ENCODE assay signal across 21 cellular contexts in genomic region chr3:67509471-67510075, GRCh38.
DNase-seq lines count a peak whose midpoint lies in the region; ATAC-seq and TF ChIP-seq lines count a peak whose summit lies in the region.
"Had no signal": no experiment of that assay in that cellular context is flagged by ENCODE, and none has a peak within 500 bp of the region (broad histone marks: within the 10 kb centered on the region; RNA-seq: fewer than 3 reads in every experiment).

No MANE protein-coding gene starts in this region.

- no peak overlapping the region for H3K4me2 ChIP-seq in mammary epithelial cell (ENCODE audit: insufficient read depth, low read depth, low read length)
- H3K4me2 ChIP-seq: A549, PC-9 had no signal

- H3K9me3 ChIP-seq in mammary epithelial cell (replicated peaks; ENCODE audit: insufficient read depth, low read length) (no peaks in the 10 kb centered on the region), RWPE2 (ENCODE audit: severe bottlenecking) (no peaks in the 10 kb centered on the region), skeletal muscle tissue (ENCODE audit: control insufficient read depth in 3 of 3, low read length in 3 of 3) (no peaks in the 10 kb centered on the region), vagina (no peaks in the 10 kb centered on the region)
- H3K9me3 ChIP-seq: A549, transverse colon had no signal

- H3K4me3 Mint-ChIP-seq in MCF 10A (ENCODE audit: unreplicated experiment) (no peak overlapping the region), CD14-positive monocyte (no peak overlapping the region)
- H3K4me3 Mint-ChIP-seq: activated CD4-positive, alpha-beta T cell treated with anti-CD3 and anti-CD28 coated beads, Interleukin-2, amount 10 ng/mL, durations not matched to agents 24 days and 14 days; stimulated activated naive CD8-positive, alpha-beta T cell treated with anti-CD3 and anti-CD28 coated beads, Interleukin-15, Interleukin-2, amounts not matched to agents 100 ng/mL and 50 ng/mL, for 24 hours had no signal

- in situ Hi-C loops in mammary epithelial cell (cut with MboI; ENCODE audit: low sequenced_read_pairs in 2 of 2), result no loop called here

- CTCF ChIA-PET in mammary epithelial cell (lab: Charles Lee; ENCODE audit: low non-redundant PET) (no interaction called here), MCF 10A (lab: Yijun Ruan, JAX) (interaction anchor here (0.7 kb wide), 1 partner anchor 78 kb away, joined by 3 read pairs; no protein-coding TSS in a partner anchor)

- POLR2A ChIA-PET in MCF 10A (lab: Yijun Ruan, JAX), result no interaction called here

- no peak overlapping the region for H3K9ac ChIP-seq in mammary epithelial cell (ENCODE audit: insufficient read depth, low read length)
- no peak overlapping the region for H3K9ac ChIP-seq in skeletal muscle tissue (ENCODE audit: low read depth in 1 of 3, low read length in 3 of 3)

- H3K9me3 Mint-ChIP-seq in MCF 10A (ENCODE audit: unreplicated experiment) (no peaks in the 10 kb centered on the region), CD14-positive monocyte (peaks cover 0 to 6% (median 0%) of the 10 kb centered on the region in 7 donors)
- H3K9me3 Mint-ChIP-seq: activated CD4-positive, alpha-beta T cell treated with anti-CD3 and anti-CD28 coated beads, Interleukin-2, amount 10 ng/mL, durations not matched to agents 24 days and 14 days; stimulated activated naive CD8-positive, alpha-beta T cell treated with anti-CD3 and anti-CD28 coated beads, Interleukin-15, Interleukin-2, amounts not matched to agents 100 ng/mL and 50 ng/mL, for 24 hours had no signal

- intact Hi-C loops in mammary epithelial cell (cut with micrococcal nuclease), result no loop called here
- intact Hi-C loops in MCF 10A (cut with micrococcal nuclease), result no loop called here
- intact Hi-C loops in CD14-positive monocyte (cut with micrococcal nuclease), result no loop called here
- intact Hi-C loops in vagina (cut with DNase I), result no loop called here

- TF ChIP-seq CTCF in mammary epithelial cell (conservative IDR thresholded peaks at IDR 0.05 in 1 of 2, IDR thresholded peaks at IDR 0.05 in 1 of 2; ENCODE audit: extremely low read depth in 1 of 2, insufficient read depth in 1 of 2, low read depth in 1 of 2, low read length in 2 of 2) (no peak), MCF 10A (IDR thresholded peaks at IDR 0.05; ENCODE audit: unreplicated experiment) (no peak), RWPE2 (IDR thresholded peaks at IDR 0.05; ENCODE audit: poor library complexity, severe bottlenecking) (no peak), CD14-positive monocyte (IDR thresholded peaks at IDR 0.05) (no peak), vagina (IDR thresholded peaks at IDR 0.05) (no peak)

- peak; percentile 56 for ATAC-seq in RWPE2 (ENCODE audit: low read depth)
- ATAC-seq: A549, sciatic nerve had no signal

- WGBS in mammary epithelial cell (ENCODE audit: low coverage, missing lambda C conversion rate), result 82% methylated on average over 4 of the region's 4 CpGs

- H3K36me3 ChIP-seq in mammary epithelial cell (ENCODE audit: insufficient read depth, low read length) (no peaks in the 10 kb centered on the region), RWPE2 (ENCODE audit: low read depth) (no peaks in the 10 kb centered on the region), skeletal muscle tissue (ENCODE audit: control insufficient read depth in 3 of 3, insufficient read depth in 3 of 3, low read length in 3 of 3) (peaks cover 0 to 5% (median 3%) of the 10 kb centered on the region in 3 donors), vagina (peaks cover 0 to 6% of the 10 kb centered on the region in 2 donors)

- H3K27ac ChIP-seq in mammary epithelial cell (ENCODE audit: insufficient read depth, low read depth, low read length) (no peak overlapping the region), RWPE2 (ENCODE audit: poor library complexity, severe bottlenecking) (no peak overlapping the region), skeletal muscle tissue (ENCODE audit: low read depth, low read length) (peak overlapping the region; percentile 46), vagina (no peak overlapping the region)
- H3K27ac ChIP-seq: A549, HL-60, PC-9, transverse colon had no signal

- H4K20me1 ChIP-seq in mammary epithelial cell (ENCODE audit: insufficient read depth, low read length), result no peaks in the 10 kb centered on the region

- H3K36me3 Mint-ChIP-seq in MCF 10A (ENCODE audit: insufficient read depth, unreplicated experiment) (peaks cover 29% of the 10 kb centered on the region), CD14-positive monocyte (peaks cover 35 to 42% of the 10 kb centered on the region in 2 donors)

- H3K4me1 ChIP-seq in mammary epithelial cell (ENCODE audit: insufficient read depth, low read length) (no peaks in the 10 kb centered on the region), RWPE2 (ENCODE audit: insufficient read depth, poor library complexity, severe bottlenecking) (no peaks in the 10 kb centered on the region), skeletal muscle tissue (ENCODE audit: control insufficient read depth in 3 of 3, insufficient read depth in 3 of 3, low read length in 3 of 3) (peaks cover 7 to 8% (median 8%) of the 10 kb centered on the region in 3 donors), vagina (no peaks in the 10 kb centered on the region)
- H3K4me1 ChIP-seq: A549, transverse colon had no signal

- H3K27me3 ChIP-seq in mammary epithelial cell (ENCODE audit: insufficient read depth, low read length), result no peaks in the 10 kb centered on the region
- no peaks in the 10 kb centered on the region for H3K27me3 ChIP-seq in RWPE2 (ENCODE audit: insufficient read depth, poor library complexity, severe bottlenecking)
- no peaks in the 10 kb centered on the region for H3K27me3 ChIP-seq in skeletal muscle tissue (ENCODE audit: control insufficient read depth in 3 of 3, insufficient read depth in 3 of 3, low read length in 3 of 3)
- H3K27me3 ChIP-seq in vagina, result no peaks in the 10 kb centered on the region
- H3K27me3 ChIP-seq: transverse colon had no signal

- H3K27ac Mint-ChIP-seq in MCF 10A (ENCODE audit: low read depth, unreplicated experiment) (no peak overlapping the region), CD14-positive monocyte (peak overlapping the region in 2 of 7 donors; percentile 1 to 20)
- H3K27ac Mint-ChIP-seq: activated CD4-positive, alpha-beta T cell treated with anti-CD3 and anti-CD28 coated beads, Interleukin-2, amount 10 ng/mL, durations not matched to agents 24 days and 14 days; stimulated activated naive CD8-positive, alpha-beta T cell treated with anti-CD3 and anti-CD28 coated beads, Interleukin-15, Interleukin-2, amounts not matched to agents 100 ng/mL and 50 ng/mL, for 24 hours had no signal

- DNase-seq in mammary epithelial cell (peak; percentile 31), MCF 10A (ENCODE audit: unreplicated experiment) (no peak), RWPE2 (ENCODE audit: low spot score) (no peak), fibroblast of peridontal ligament (ENCODE audit: extremely low read depth) (peak; percentile 41), NCI-H748 (lab: John Stamatoyannopoulos, UW; ENCODE audit: unreplicated experiment) (no peak), CD14-positive monocyte (ENCODE audit: low spot score) (no peak), vagina (ENCODE audit: extremely low spot score in 2 of 2) (no peak)
- DNase-seq: activated CD4-positive, alpha-beta T cell treated with anti-CD3 and anti-CD28 coated beads, Interleukin-2, amount 10 ng/mL, durations not matched to agents 24 days and 14 days; activated CD8-positive, alpha-beta memory T cell treated with anti-CD3 and anti-CD28 coated beads, Interleukin-2, amount 50 U/mL, for 4 hours; activated gamma-delta T cell; cerebellar nuclear complex; H7; NCI-H2107; NCI-H82; PC-9; transverse colon had no signal

- no TSS peak for BruUV-seq in mammary epithelial cell (replicated peaks; lab: Mats Ljungman, UMichigan)
- BruUV-seq in MCF 10A (replicated peaks; lab: Mats Ljungman, UMichigan), result no TSS peak

- H3K79me2 ChIP-seq in mammary epithelial cell (ENCODE audit: insufficient read depth, low read length), result no peaks in the 10 kb centered on the region

- TF ChIP-seq POLR2A in vagina (IDR thresholded peaks at IDR 0.05), result no peak

- dilution Hi-C loops in mammary epithelial cell (cut with HindIII; ENCODE audit: low sequenced_read_pairs), result no loop called here

- no peak overlapping the region for H2AFZ ChIP-seq in mammary epithelial cell (ENCODE audit: low read depth, low read length)
- H2AFZ ChIP-seq: PC-9 had no signal

- H3K4me3 ChIP-seq in mammary epithelial cell (replicated peaks in 1 of 3; ENCODE audit: insufficient read depth in 1 of 3, low read depth in 2 of 3, low read length in 3 of 3) (no peak overlapping the region), RWPE2 (ENCODE audit: severe bottlenecking) (no peak overlapping the region), skeletal muscle tissue (ENCODE audit: low read length in 3 of 3) (no peak overlapping the region), vagina (no peak overlapping the region)
- H3K4me3 ChIP-seq: A549, PC-9, transverse colon had no signal

- peaks cover 4% of the 10 kb centered on the region for H3K4me1 Mint-ChIP-seq in MCF 10A (ENCODE audit: insufficient read depth, unreplicated experiment)
- no peaks in the 10 kb centered on the region for H3K4me1 Mint-ChIP-seq in CD14-positive monocyte

- H3K27me3 Mint-ChIP-seq in MCF 10A (ENCODE audit: insufficient read depth, unreplicated experiment) (no peaks in the 10 kb centered on the region), CD14-positive monocyte (ENCODE audit: low read depth in 3 of 3) (no peaks in the 10 kb centered on the region)
- H3K27me3 Mint-ChIP-seq: activated CD4-positive, alpha-beta T cell treated with anti-CD3 and anti-CD28 coated beads, Interleukin-2, amount 10 ng/mL, durations not matched to agents 24 days and 14 days; stimulated activated naive CD8-positive, alpha-beta T cell treated with anti-CD3 and anti-CD28 coated beads, Interleukin-15, Interleukin-2, amounts not matched to agents 100 ng/mL and 50 ng/mL, for 24 hours had no signal

Comparison
In these comparisons a context has a peak if more than half of its experiments do, and no peak if none do; other contexts are left out.
1. DNase-seq: peak in mammary epithelial cell (single experiment) and fibroblast of peridontal ligament (single experiment); none in MCF 10A (single experiment), RWPE2 (single experiment), NCI-H748 (single experiment), CD14-positive monocyte (single experiment) and vagina (0 of 2).